In genomic region chr6:6781172-6781876, GRCh38 we compare ENCODE assay signal across 12 cellular contexts.
DNase-seq lines count a peak whose midpoint lies in the region; ATAC-seq and TF ChIP-seq lines count a peak whose summit lies in the region.
"Had no signal": no experiment of that assay in that cellular context is flagged by ENCODE, and none has a peak within 500 bp of the region (broad histone marks: within the 10 kb centered on the region; RNA-seq: fewer than 3 reads in every experiment).

No MANE protein-coding gene starts in this region.

- TF ChIP-seq CTCF in AG04449 (IDR thresholded peaks at IDR 0.05; ENCODE audit: insufficient read depth, low read length, missing control alignments) (no peak), breast epithelium (IDR thresholded peaks at IDR 0.05) (no peak)

- CTCF ChIA-PET in AG04449 (lab: Yijun Ruan, JAX), result interaction anchor here (1.0 to 1.1 kb wide), 2 partner anchors 23 to 85 kb away, joined by 3 read pairs; no protein-coding TSS in a partner anchor

- no peak for TF ChIP-seq POLR2A in breast epithelium (IDR thresholded peaks at IDR 0.05)

- DNase-seq in AG04449 (ENCODE audit: low read depth, low spot score), result peak; percentile 21
- peak; percentile 91 for DNase-seq in HT1080 (ENCODE audit: low read depth)
- peak in 1 of 2 donors; percentile 74 for DNase-seq in breast epithelium (ENCODE audit: low spot score in 2 of 2)
- peak; percentile 6 for DNase-seq in midbrain (lab: John Stamatoyannopoulos, UW)
- no peak for DNase-seq in globus pallidus (ENCODE audit: low spot score)
- DNase-seq in mesenteric fat pad (ENCODE audit: low spot score), result no peak
- DNase-seq in activated effector memory CD4-positive, alpha-beta T cell treated with anti-CD3 and anti-CD28 coated beads, Interleukin-2, amount 50 U/mL, for 16 hours, result no peak
- DNase-seq: activated naive CD4-positive, alpha-beta T cell; Caco-2; NCI-H1436; T-helper 9 cell had no signal

- no peaks in the 10 kb centered on the region for H3K36me3 ChIP-seq in breast epithelium

- intact Hi-C loops in breast epithelium (cut with DNase I; ENCODE audit: low total_unique reads), result no loop called here

- POLR2A ChIA-PET in AG04449 (lab: Yijun Ruan, JAX), result no interaction called here

- H3K27me3 ChIP-seq in breast epithelium, result no peaks in the 10 kb centered on the region

- H3K9me3 ChIP-seq in breast epithelium, result no peaks in the 10 kb centered on the region
- H3K9me3 ChIP-seq: Caco-2 had no signal

- no peak for ATAC-seq in GM21390 (IDR thresholded peaks at IDR 0.05; ENCODE audit: unreplicated experiment)

- H3K27ac ChIP-seq in breast epithelium, result peak overlapping the region; percentile 19 to 30

- H3K4me1 ChIP-seq in breast epithelium, result no peaks in the 10 kb centered on the region
- H3K4me1 ChIP-seq: Caco-2 had no signal

- H3K4me3 ChIP-seq in AG04449 (ENCODE audit: low read depth, low read length), result no peak overlapping the region
- H3K4me3 ChIP-seq in breast epithelium, result no peak overlapping the region

Comparison
In these comparisons a context has a peak if more than half of its experiments do, and no peak if none do; other contexts are left out.
1. DNase-seq: peak in AG04449 (single experiment), HT1080 (single experiment) and midbrain (single experiment); none in globus pallidus (single experiment), mesenteric fat pad (single experiment) and activated effector memory CD4-positive, alpha-beta T cell treated with anti-CD3 and anti-CD28 coated beads, Interleukin-2, amount 50 U/mL, for 16 hours (single experiment).